In genomic region chr1:223316082-223316481, GRCh38 we compare ENCODE assay signal across 8 cellular contexts.
"Had no signal": no experiment of that assay in that cellular context is flagged by ENCODE, and none has a peak within 500 bp of the region (broad histone marks: within the 10 kb centered on the region; RNA-seq: fewer than 3 reads in every experiment).

No MANE protein-coding gene starts in this region.

- H3K4me3 ChIP-seq: GM23338 had no signal

- H3K9me3 Mint-ChIP-seq: GM23338 had no signal

- FAIRE-seq: H1, H54, HTR-8/SVneo had no signal

- DNase-seq: H9, HCEC 1CT, IMR-90, KBM-7 had no signal

- H3K4me3 Mint-ChIP-seq: GM23338, H9 had no signal

- H3K4me2 ChIP-seq: GM23338 had no signal

- H2AFZ ChIP-seq: GM23338 had no signal

- ATAC-seq: GM23338 had no signal

- H3K27ac Mint-ChIP-seq: GM23338, H9 had no signal
